24 cellular contexts compared by ENCODE assay signal in the genomic region with DNA sequence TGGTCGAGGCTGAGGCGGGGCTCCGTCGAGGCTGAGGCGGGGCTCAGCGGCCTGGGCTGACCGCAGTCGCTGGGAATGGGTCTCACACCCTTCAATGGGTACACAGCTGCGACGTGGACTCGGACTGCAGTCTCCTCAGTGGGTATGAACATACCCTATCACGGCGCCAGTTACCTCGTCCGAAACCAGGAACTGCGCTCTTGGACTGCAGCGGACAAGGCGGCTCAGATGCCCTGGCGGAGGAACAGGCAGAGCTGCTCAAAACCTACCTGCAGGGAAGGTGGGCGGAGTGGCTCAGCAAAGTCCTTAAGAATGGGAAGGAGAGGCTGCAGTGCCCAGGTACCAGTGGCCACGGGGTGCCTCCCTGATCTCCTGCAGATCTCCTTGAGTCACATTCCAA.
"Had no signal": no experiment of that assay in that cellular context is flagged by ENCODE, and none has a peak within 500 bp of the region (broad histone marks: within the 10 kb centered on the region; RNA-seq: fewer than 3 reads in every experiment).

No MANE protein-coding gene starts in this region.

- H3K27me3 ChIP-seq: ovary, right lobe of liver, sigmoid colon, suprapubic skin, testis, tibial artery, transverse colon, upper lobe of right lung, uterus had no signal

- H3K9me3 ChIP-seq: ovary, psoas muscle, right lobe of liver, sigmoid colon, suprapubic skin, testis, tibial artery, transverse colon, upper lobe of right lung, uterus had no signal

- DNase-seq: naive thymus-derived CD8-positive, alpha-beta T cell; nephron progenitor cell; occipital lobe; ovary; right lobe of liver; sigmoid colon; small intestine; stimulated activated CD4-positive, alpha-beta T cell treated with anti-CD3 and anti-CD28 coated beads, Interleukin-15, amount 100 ng/mL, for 24 hours; stimulated activated CD4-positive, alpha-beta T cell treated with anti-CD3 and anti-CD28 coated beads, Interleukin-4, amount 100 ng/mL, for 1 hour; stimulated activated CD4-positive, alpha-beta T cell treated with anti-CD3 and anti-CD28 coated beads, Interleukin-4, amount 100 ng/mL, for 4 hours; stimulated activated CD8-positive, alpha-beta memory T cell treated with anti-CD3 and anti-CD28 coated beads, Interleukin-4, amount 100 ng/mL, for 48 hours; stimulated activated naive CD4-positive, alpha-beta T cell; stimulated activated naive CD8-positive, alpha-beta T cell treated with anti-CD3 and anti-CD28 coated beads, Interleukin-15, amount 100 ng/mL, for 72 hours; stimulated activated naive CD8-positive, alpha-beta T cell treated with anti-CD3 and anti-CD28 coated beads, Interleukin-15, Interleukin-2, amounts not matched to agents 100 U/mL and 50 U/mL, for 24 hours; substantia nigra; testis; tibial artery; transverse colon; upper lobe of right lung; uterus had no signal

- H3K4me3 ChIP-seq: ovary, psoas muscle, right lobe of liver, sigmoid colon, suprapubic skin, tibial artery, transverse colon, upper lobe of right lung, uterus had no signal

- H3K4me1 ChIP-seq: parathyroid adenoma, psoas muscle, right lobe of liver, testis, transverse colon, uterus had no signal

- H3K27ac ChIP-seq: ovary, parathyroid adenoma, psoas muscle, right lobe of liver, sigmoid colon, suprapubic skin, testis, tibial artery, transverse colon, upper lobe of right lung, uterus had no signal

- H2AFZ ChIP-seq: parathyroid adenoma had no signal

- H3K36me3 ChIP-seq: ovary, right lobe of liver, sigmoid colon, suprapubic skin, tibial artery, transverse colon, upper lobe of right lung, uterus had no signal

- H3K9ac ChIP-seq: parathyroid adenoma had no signal

- FAIRE-seq: small intestine had no signal

- ATAC-seq: naive thymus-derived CD8-positive, alpha-beta T cell; stimulated activated memory B cell treated with anti-CD40 and anti-IgM and Interleukin-4, amounts not matched to agents 10 μg/mL and 1 μg/mL and 100 μg/mL, for 72 hours; stimulated activated naive CD8-positive, alpha-beta T cell treated with anti-CD3 and anti-CD28 coated beads, Interleukin-15, amount 100 ng/mL, for 72 hours; stimulated activated naive CD8-positive, alpha-beta T cell treated with anti-CD3 and anti-CD28 coated beads, Interleukin-15, Interleukin-2, amounts not matched to agents 100 U/mL and 50 U/mL, for 24 hours; upper lobe of right lung had no signal
